ENCODE assay signal across 8 cellular contexts in the genomic region with DNA sequence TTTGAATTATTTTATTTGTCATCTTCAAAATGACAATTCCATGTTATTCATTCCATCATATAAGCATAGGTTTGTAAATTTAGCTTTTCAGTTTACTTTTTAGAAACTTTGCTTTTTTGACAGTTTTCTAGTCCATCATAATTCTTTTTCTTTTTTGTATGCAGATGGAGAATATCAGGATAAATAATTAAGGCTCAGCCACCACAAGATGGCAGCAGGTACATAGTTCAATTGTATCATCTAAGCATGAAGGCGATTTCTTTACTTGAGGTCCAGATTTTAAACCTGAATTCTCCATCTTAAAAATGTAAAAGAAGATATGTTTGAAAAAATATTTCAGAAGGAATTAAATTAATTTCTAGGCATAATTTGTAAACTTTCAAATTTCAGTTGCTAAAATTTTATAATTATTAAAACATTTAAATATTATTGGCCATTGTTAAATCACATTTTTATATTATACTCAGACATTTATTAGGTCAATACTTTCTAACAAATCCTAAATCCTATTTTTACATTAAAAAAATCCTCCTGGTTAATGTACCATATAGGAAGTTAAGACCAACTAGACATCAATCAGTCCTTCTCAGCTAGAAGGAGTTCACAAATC. TPM values are rescaled to one million over a fixed set of nuclear protein-coding genes. Genes with fewer than 3 reads are reported as not detected.
DNase-seq lines count a peak whose midpoint lies in the region; ATAC-seq, FAIRE-seq and TF ChIP-seq lines count a peak whose summit lies in the region.

No MANE protein-coding gene starts in this region.

- peak; percentile 56 for TF ChIP-seq CTCF in astrocyte (IDR thresholded peaks at IDR 0.05; ENCODE audit: insufficient read depth, low read depth, low read length)

- no peak overlapping the region for H3K4me3 Mint-ChIP-seq in astrocyte (ENCODE audit: unreplicated experiment)

- in situ Hi-C loops in GM23248 (cut with MboI) = no loop called here

- H3K9ac ChIP-seq in GM23248 = no peak overlapping the region
- no peak overlapping the region for H3K9ac ChIP-seq in astrocyte (ENCODE audit: low read length)

- H3K9me3 ChIP-seq in GM23248 (ENCODE audit: low read depth) (no peaks in the 10 kb centered on the region), astrocyte (ENCODE audit: insufficient read depth, low read depth, low read length) (no peaks in the 10 kb centered on the region)

- H4K20me1 ChIP-seq in GM23248 (ENCODE audit: insufficient read depth) (no peaks in the 10 kb centered on the region), astrocyte (ENCODE audit: insufficient read depth, low read length) (no peaks in the 10 kb centered on the region)

- H3K4me3 ChIP-seq in GM23248 (no peak overlapping the region), astrocyte (ENCODE audit: insufficient read depth, low read depth, low read length) (no peak overlapping the region)

- no peaks in the 10 kb centered on the region for H3K9me2 ChIP-seq in GM23248 (ENCODE audit: insufficient read depth)

- H3K27ac ChIP-seq in GM23248 (no peak overlapping the region), astrocyte (ENCODE audit: low read depth, low read length) (no peak overlapping the region)

- H3F3A ChIP-seq in GM23248 (ENCODE audit: insufficient read depth) = 0 out of 2 replicates have a peak, but pooled peaks cover 4% of the 10 kb centered on the region

- peaks cover 6% of the 10 kb centered on the region for H3K4me1 Mint-ChIP-seq in astrocyte (ENCODE audit: low read depth, unreplicated experiment)

- no peak overlapping the region for H3K27ac Mint-ChIP-seq in astrocyte (ENCODE audit: unreplicated experiment)

- H3K36me3 ChIP-seq in GM23248 (ENCODE audit: low read depth) (no peaks in the 10 kb centered on the region), astrocyte (ENCODE audit: insufficient read depth, low read length) (no peaks in the 10 kb centered on the region)

- H3K4me1 ChIP-seq in GM23248 (ENCODE audit: insufficient read depth) = peaks cover 7% of the 10 kb centered on the region
- no peaks in the 10 kb centered on the region for H3K4me1 ChIP-seq in astrocyte (ENCODE audit: insufficient read depth, low read length)

- no peak for ATAC-seq in GM21390 (IDR thresholded peaks at IDR 0.05; ENCODE audit: unreplicated experiment)
- no peak for ATAC-seq in HG03469 (IDR thresholded peaks at IDR 0.05; ENCODE audit: unreplicated experiment)
- no peak for ATAC-seq in HG03045 (IDR thresholded peaks at IDR 0.05; ENCODE audit: unreplicated experiment)

- H2AFZ ChIP-seq in GM23248 (peak overlapping the region; percentile 21; the same call in 1 of the 2 replicates), astrocyte (ENCODE audit: low read depth, low read length) (no peak overlapping the region)

- DNase-seq in DMS153 (lab: John Stamatoyannopoulos, UW) (peak; percentile 34), GM23248 (peak; percentile 73), NCI-H2107 (lab: John Stamatoyannopoulos, UW) (peak; percentile 49), astrocyte (ENCODE audit: low read depth) (peak; percentile 13), kidney glomerular epithelial cell (lab: John Stamatoyannopoulos, UW) (peak; percentile 10)

- no peaks in the 10 kb centered on the region for H3K36me3 Mint-ChIP-seq in astrocyte (ENCODE audit: low read depth, unreplicated experiment)

- no peak for FAIRE-seq in astrocyte (lab: Jason Lieb, UNC)

- no peaks in the 10 kb centered on the region for H3K9me3 Mint-ChIP-seq in astrocyte (ENCODE audit: unreplicated experiment)

- H3K4me2 ChIP-seq in GM23248 (ENCODE audit: unreplicated experiment) = peak overlapping the region; percentile 23
- no peak overlapping the region for H3K4me2 ChIP-seq in astrocyte (ENCODE audit: low read length)

- H3K27me3 ChIP-seq in GM23248 (replicated peaks; ENCODE audit: insufficient read depth) (no peaks in the 10 kb centered on the region), astrocyte (ENCODE audit: insufficient read depth, low read length) (no peaks in the 10 kb centered on the region)

- H3K27me3 Mint-ChIP-seq in astrocyte (ENCODE audit: low read depth, unreplicated experiment) = no peaks in the 10 kb centered on the region

- H3K79me2 ChIP-seq in GM23248 (ENCODE audit: insufficient read depth) = no peaks in the 10 kb centered on the region
- no peaks in the 10 kb centered on the region for H3K79me2 ChIP-seq in astrocyte (ENCODE audit: insufficient read depth, low read length)

- 2 to 6% methylated on average over 1 of the region's 1 CpG for WGBS in GM23248 (ENCODE audit: low coverage in 1 of 2, low lambda C conversion rate in 2 of 2, missing lambda C conversion rate in 2 of 2), 2 experiments

RNA-seq across cellular contexts. Expression of a gene that starts 15.1 kb away (rescaled TPM):
- total RNA-seq in GM23248 (2014; rRNA removed; shearing (Covaris generic)) = not detected in 2 replicates
- not detected in 2 replicates for polyA plus RNA-seq in GM23248 (2016; fragmentation: Nextera tagmentation; extraction: Ambion mirVana)
- not detected in 2 replicates for total RNA-seq in astrocyte

RNA-seq across cellular contexts. Expression of a gene that starts 45.6 kb away (rescaled TPM):
- total RNA-seq in GM23248 (2014; rRNA removed; shearing (Covaris generic)) = 23.7 and 31.7 TPM in 2 replicates
- 28.5 and 28.7 TPM in 2 replicates for polyA plus RNA-seq in GM23248 (2016; fragmentation: Nextera tagmentation; extraction: Ambion mirVana)
- total RNA-seq in astrocyte = 178 and 217 TPM in 2 replicates

Comparison
In these comparisons a context has a peak if more than half of its experiments do, and no peak if none do; other contexts are left out.
1. DNase-seq: peak in every context shown above with its lines; median percentile 73 in GM23248; 49 in NCI-H2107; 34 in DMS153; 13 in astrocyte; 10 in kidney glomerular epithelial cell.